ENCODE assay signal across 9 cellular contexts in the genomic region with DNA sequence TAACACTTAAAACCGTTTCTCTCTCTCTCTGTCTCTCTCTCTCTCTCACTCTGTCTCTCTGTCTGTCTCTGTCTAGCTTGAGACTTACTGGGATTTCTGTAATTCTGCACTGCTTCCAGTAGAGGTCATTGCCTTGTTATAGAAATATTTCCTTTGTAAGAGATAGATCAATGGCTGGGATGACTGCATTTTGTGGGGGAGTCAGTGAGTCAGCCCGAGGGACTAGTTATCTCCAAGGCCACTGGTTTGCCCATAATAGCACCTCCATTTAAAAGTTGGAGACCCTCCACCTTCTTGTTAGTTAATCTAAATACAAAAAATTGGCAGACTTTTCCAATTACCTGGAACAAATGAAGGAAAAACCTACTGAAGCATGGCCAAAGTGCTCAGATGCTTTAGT.
A peak's percentile ranks its signal among the peaks of the same experiment; 100 is the strongest.
DNase-seq lines count a peak whose midpoint lies in the region; ATAC-seq and TF ChIP-seq lines count a peak whose summit lies in the region.
"Had no signal": no experiment of that assay in that cellular context is flagged by ENCODE, and none has a peak within 500 bp of the region (broad histone marks: within the 10 kb centered on the region; RNA-seq: fewer than 3 reads in every experiment).

No MANE protein-coding gene starts in this region.

- no peak overlapping the region for H3K4me3 ChIP-seq in PC-3 (ENCODE audit: low read length)
- no peak overlapping the region for H3K4me3 ChIP-seq in upper lobe of left lung
- H3K4me3 ChIP-seq: SJSA1 had no signal

- no peak overlapping the region for H2AFZ ChIP-seq in PC-3 (ENCODE audit: low read length)

- peak; percentile 73 for ATAC-seq in GM19023 (IDR thresholded peaks at IDR 0.05; ENCODE audit: unreplicated experiment)
- ATAC-seq in HG03103 (IDR thresholded peaks at IDR 0.05; ENCODE audit: low read depth, unreplicated experiment): peak; percentile 79
- peak; percentile 37; the same call in 1 of the 2 replicates for ATAC-seq in PC-3
- ATAC-seq in upper lobe of left lung (ENCODE audit: low FRiP score in 2 of 2): peak in 1 of 2 donors; percentile 62

- H3K4me1 ChIP-seq in PC-3 (ENCODE audit: insufficient read depth, low read length) (peaks cover 37% of the 10 kb centered on the region), upper lobe of left lung (no peaks in the 10 kb centered on the region)

- peak; percentile 72 for TF ChIP-seq CTCF in PC-3 (conservative IDR thresholded peaks at IDR 0.05; ENCODE audit: low read depth, low read length)
- peak in 4 of 6 experiments; percentile 11 to 30 (median 20) for TF ChIP-seq CTCF in upper lobe of left lung (IDR thresholded peaks at IDR 0.05)
- no peak for TF ChIP-seq CTCF in endothelial cell (IDR thresholded peaks at IDR 0.05; ENCODE audit: unreplicated experiment)

- H3K27ac Mint-ChIP-seq in endothelial cell (ENCODE audit: unreplicated experiment): no peak overlapping the region

- no peaks in the 10 kb centered on the region for H3K9me2 ChIP-seq in PC-3 (replicated peaks; ENCODE audit: low read length)

- H3K4me1 Mint-ChIP-seq in endothelial cell (ENCODE audit: unreplicated experiment): no peaks in the 10 kb centered on the region

- H3K27me3 ChIP-seq in PC-3 (ENCODE audit: low read length) (no peaks in the 10 kb centered on the region), upper lobe of left lung (no peaks in the 10 kb centered on the region)
- H3K27me3 ChIP-seq: SJSA1 had no signal

- no peaks in the 10 kb centered on the region for H3K36me3 Mint-ChIP-seq in endothelial cell (ENCODE audit: low read depth, unreplicated experiment)

- CTCF ChIA-PET in PC-3 (lab: Charles Lee): interaction anchor here (0.6 kb wide), 1 partner anchor 32 kb away, joined by 4 read pairs; no protein-coding TSS in a partner anchor

- H3F3A ChIP-seq in PC-3 (ENCODE audit: low read length, unreplicated experiment): no peaks in the 10 kb centered on the region

- H3K79me2 ChIP-seq in PC-3 (ENCODE audit: low read length): no peaks in the 10 kb centered on the region

- peak; percentile 45 for DNase-seq in COLO829 (ENCODE audit: low spot score)
- DNase-seq in PC-3: peak; percentile 56
- peak; percentile 41 for DNase-seq in fibroblast of the conjunctiva (ENCODE audit: low read depth)
- DNase-seq in upper lobe of left lung: no peak
- DNase-seq in stimulated activated CD4-positive, alpha-beta T cell treated with anti-CD3 and anti-CD28 coated beads, Interleukin-4, amount 100 ng/mL, for 1 hour: no peak
- DNase-seq in endothelial cell (ENCODE audit: low spot score): no peak

- H3K27ac ChIP-seq in PC-3 (ENCODE audit: low read length) (no peak overlapping the region), upper lobe of left lung (no peak overlapping the region)

- 16 to 33% methylated on average over 2 of the region's 2 CpGs for WGBS in upper lobe of left lung, 2 donors

- H3K9ac ChIP-seq in PC-3 (ENCODE audit: low read length): no peak overlapping the region

- no peak for TF ChIP-seq POLR2A in upper lobe of left lung (IDR thresholded peaks at IDR 0.05)

- H3K36me3 ChIP-seq in PC-3 (ENCODE audit: low read depth, low read length): no peaks in the 10 kb centered on the region
- H3K36me3 ChIP-seq in upper lobe of left lung: no peaks in the 10 kb centered on the region
- H3K36me3 ChIP-seq: SJSA1 had no signal

- H3K27me3 Mint-ChIP-seq in endothelial cell (ENCODE audit: unreplicated experiment): no peaks in the 10 kb centered on the region

- BruUV-seq in PC-3 (replicated peaks; lab: Mats Ljungman, UMichigan): no TSS peak

- POLR2A ChIA-PET in PC-3 (lab: Charles Lee; ENCODE audit: unreplicated experiment): no interaction called here

- no peaks in the 10 kb centered on the region for H4K20me1 ChIP-seq in PC-3 (ENCODE audit: low read length)

- intact Hi-C loops in PC-3 (cut with micrococcal nuclease): loop anchor here (1.0 to 10.0 kb wide), 3 partner anchors 121 to 181 kb away; no protein-coding TSS in a partner anchor

- TF ChIP-seq EP300 in upper lobe of left lung (IDR thresholded peaks at IDR 0.05): no peak

- no peaks in the 10 kb centered on the region for H3K9me3 ChIP-seq in PC-3 (ENCODE audit: low read length)
- no peaks in the 10 kb centered on the region for H3K9me3 ChIP-seq in upper lobe of left lung
- H3K9me3 ChIP-seq: SJSA1 had no signal

- no peak overlapping the region for H3K4me2 ChIP-seq in PC-3 (ENCODE audit: low read length)

- H3K9me3 Mint-ChIP-seq in endothelial cell (ENCODE audit: unreplicated experiment): no peaks in the 10 kb centered on the region

- no peak overlapping the region for H3K4me3 Mint-ChIP-seq in endothelial cell (ENCODE audit: unreplicated experiment)

Comparison
In these comparisons a context has a peak if more than half of its experiments do, and no peak if none do; other contexts are left out.
1. DNase-seq: peak in COLO829 (single experiment), PC-3 (single experiment) and fibroblast of the conjunctiva (single experiment); none in upper lobe of left lung (0 of 2), stimulated activated CD4-positive, alpha-beta T cell treated with anti-CD3 and anti-CD28 coated beads, Interleukin-4, amount 100 ng/mL, for 1 hour (single experiment) and endothelial cell (single experiment).